Comparison of ENCODE assay signal across 8 cellular contexts in the genomic region with DNA sequence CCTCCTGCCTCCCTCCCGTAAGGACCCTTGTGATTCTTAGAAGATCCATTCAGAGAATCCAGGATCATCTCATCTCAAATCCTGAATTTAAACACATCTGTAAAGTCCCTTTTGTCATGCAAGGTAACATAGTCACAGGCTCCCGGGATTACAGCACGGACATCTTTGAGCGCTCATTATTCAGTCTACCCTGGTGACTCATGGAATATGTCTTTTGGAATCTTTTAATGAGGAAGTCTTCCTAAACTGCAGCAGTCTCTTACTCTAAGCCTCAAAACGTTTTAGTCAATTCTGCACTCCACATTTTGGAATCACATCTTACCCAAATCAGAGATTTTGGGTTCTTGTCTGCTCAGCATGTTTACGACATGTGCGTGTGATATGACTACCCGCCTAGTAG.
DNase-seq lines count a peak whose midpoint lies in the region; ATAC-seq, FAIRE-seq and TF ChIP-seq lines count a peak whose summit lies in the region.
"Not testable (repeated sequence)": the region's sequence is repeated elsewhere in the genome, so short reads cannot be mapped to it uniquely, and the experiment has no call there.

No MANE protein-coding gene starts in this region.

- peak; percentile 4 for FAIRE-seq in endothelial cell of umbilical vein (lab: Jason Lieb, UNC)

- DNase-seq in GM23248 = peak; percentile 16
- peak; percentile 28 for DNase-seq in Karpas-422
- not testable (repeated sequence) for DNase-seq in endothelial cell of umbilical vein (ENCODE audit: low read depth, low spot score); left ventricle myocardium inferior; sciatic nerve (ENCODE audit: low spot score); aorta

- not testable (repeated sequence) for H3K36me3 ChIP-seq in GM23248 (ENCODE audit: low read depth); Karpas-422 (ENCODE audit: insufficient read depth, low read length); endothelial cell of umbilical vein (ENCODE audit: control insufficient read depth in 2 of 2, extremely low read depth in 1 of 2, insufficient read depth in 2 of 2, low read length in 2 of 2); left ventricle myocardium inferior; neutrophil; aorta (ENCODE audit: control insufficient read depth in 1 of 2, insufficient read depth in 2 of 2, low read length in 1 of 2)

- not testable (repeated sequence) for H4K20me1 ChIP-seq in GM23248 (ENCODE audit: insufficient read depth); Karpas-422 (ENCODE audit: insufficient read depth, low read depth, low read length); endothelial cell of umbilical vein (replicated peaks; ENCODE audit: control insufficient read depth, extremely low read depth, insufficient read depth, low read length)

- TF ChIP-seq POLR2A in endothelial cell of umbilical vein (IDR thresholded peaks at IDR 0.05; ENCODE audit: low read depth, low read length) = not testable (repeated sequence)

- not testable (repeated sequence) for H2AFZ ChIP-seq in GM23248; Karpas-422 (ENCODE audit: low read length); endothelial cell of umbilical vein (ENCODE audit: low read depth, low read length)

- H3K27me3 ChIP-seq in GM23248 (replicated peaks; ENCODE audit: insufficient read depth); Karpas-422 (ENCODE audit: low read length); endothelial cell of umbilical vein (ENCODE audit: control insufficient read depth in 2 of 2, insufficient read depth in 2 of 2, low read length in 2 of 2); left ventricle myocardium inferior (ENCODE audit: low read depth); neutrophil; aorta (ENCODE audit: control insufficient read depth in 1 of 2, insufficient read depth in 2 of 2, low read length in 1 of 2): not testable (repeated sequence)

- POLR2A ChIA-PET in endothelial cell of umbilical vein (lab: Charles Lee) = not testable (repeated sequence)

- ATAC-seq in SK-N-SH treated with all-trans-retinoic acid at 6 μM for 48 hours = peak; percentile 14; the same call in 1 of the 3 replicates
- peak; percentile 45 for ATAC-seq in sciatic nerve
- ATAC-seq in aorta (ENCODE audit: low FRiP score) = peak; percentile 58

- not testable (repeated sequence) for H3K9me2 ChIP-seq in GM23248 (ENCODE audit: insufficient read depth); Karpas-422 (replicated peaks; ENCODE audit: insufficient read depth, low read length)

- in situ Hi-C loops in GM23248 (cut with MboI) = not testable (repeated sequence)

- BruUV-seq in endothelial cell of umbilical vein (replicated peaks; lab: Mats Ljungman, UMichigan) = not testable (repeated sequence)

- H3K4me1 ChIP-seq in GM23248 (ENCODE audit: insufficient read depth) (peaks cover 15% of the 10 kb centered on the region), neutrophil (ENCODE audit: control insufficient read depth in 1 of 2, insufficient read depth in 1 of 2, low read depth in 1 of 2, low read length in 1 of 2) (peaks cover 17 to 21% of the 10 kb centered on the region in 2 experiments)
- not testable (repeated sequence) for H3K4me1 ChIP-seq in Karpas-422 (ENCODE audit: low read length); endothelial cell of umbilical vein (ENCODE audit: control insufficient read depth, extremely low read depth, insufficient read depth, low read length); left ventricle myocardium inferior; aorta (ENCODE audit: control insufficient read depth in 1 of 2, insufficient read depth in 2 of 2, low read length in 2 of 2)

- not testable (repeated sequence) for H3F3A ChIP-seq in GM23248 (ENCODE audit: insufficient read depth)

- intact Hi-C loops in endothelial cell of umbilical vein (cut with micrococcal nuclease); left ventricle myocardium inferior (cut with micrococcal nuclease); sciatic nerve (cut with DNase I); aorta (cut with DNase I): not testable (repeated sequence)

- H3K4me2 ChIP-seq in GM23248 (ENCODE audit: unreplicated experiment) = peak overlapping the region; percentile 71
- H3K4me2 ChIP-seq in Karpas-422 (ENCODE audit: low read depth, low read length, poor library complexity, severe bottlenecking); endothelial cell of umbilical vein (ENCODE audit: insufficient read depth, low read length): not testable (repeated sequence)

- H3K9ac ChIP-seq in GM23248 = peak overlapping the region; percentile 56; the same call in 1 of the 2 replicates
- not testable (repeated sequence) for H3K9ac ChIP-seq in Karpas-422 (ENCODE audit: low read length); endothelial cell of umbilical vein (replicated peaks; ENCODE audit: extremely low read depth, insufficient read depth, low read length)

- peak overlapping the region; percentile 35; the same call in 1 of the 2 replicates for H3K27ac ChIP-seq in GM23248
- H3K27ac ChIP-seq in Karpas-422 (ENCODE audit: low read length); endothelial cell of umbilical vein (ENCODE audit: insufficient read depth, low read depth, low read length); aorta (ENCODE audit: low read depth in 1 of 2, low read length in 2 of 2): not testable (repeated sequence)
- H3K27ac ChIP-seq in left ventricle myocardium inferior (replicated peaks) = peak overlapping the region; percentile 27
- H3K27ac ChIP-seq in neutrophil = peak overlapping the region; percentile 20

- dilution Hi-C loops in endothelial cell of umbilical vein (cut with MboI; ENCODE audit: extremely low pct_ligation_motif_present, low sequenced_read_pairs) = not testable (repeated sequence)

- TF ChIP-seq CTCF in endothelial cell of umbilical vein (IDR thresholded peaks at IDR 0.05; ENCODE audit: extremely low read depth in 1 of 2, insufficient read depth in 1 of 2, low read depth in 1 of 2, low read length in 2 of 2); left ventricle myocardium inferior (IDR thresholded peaks at IDR 0.05; ENCODE audit: borderline replicate concordance); neutrophil (IDR thresholded peaks at IDR 0.05): not testable (repeated sequence)

- H3K9me3 ChIP-seq in GM23248 (ENCODE audit: low read depth); Karpas-422 (ENCODE audit: low read length); endothelial cell of umbilical vein (replicated peaks; ENCODE audit: control insufficient read depth, insufficient read depth, low read length); left ventricle myocardium inferior (replicated peaks); neutrophil; aorta (ENCODE audit: control insufficient read depth, low read length): not testable (repeated sequence)

- not testable (repeated sequence) for H3K79me2 ChIP-seq in GM23248 (ENCODE audit: insufficient read depth); Karpas-422 (ENCODE audit: low read length); endothelial cell of umbilical vein (ENCODE audit: control insufficient read depth, insufficient read depth, low read length)

- peak overlapping the region; percentile 46 for H3K4me3 ChIP-seq in GM23248
- H3K4me3 ChIP-seq in Karpas-422 (ENCODE audit: low read length); endothelial cell of umbilical vein (replicated peaks in 1 of 3; ENCODE audit: insufficient read depth in 1 of 3, low read depth in 1 of 3, low read length in 3 of 3); left ventricle myocardium inferior; neutrophil (ENCODE audit: low read depth in 1 of 2, low read length in 1 of 2); aorta (ENCODE audit: low read length in 2 of 2): not testable (repeated sequence)

- CTCF ChIA-PET in endothelial cell of umbilical vein (lab: Charles Lee) = not testable (repeated sequence)

- not testable (repeated sequence) for H3K9me1 ChIP-seq in endothelial cell of umbilical vein (replicated peaks; ENCODE audit: control insufficient read depth, extremely low read depth, insufficient read depth, low read length)

- 14 to 20% methylated on average over 5 to 6 of the region's 8 CpGs for WGBS in GM23248 (ENCODE audit: low coverage in 1 of 2, low lambda C conversion rate in 2 of 2, missing lambda C conversion rate in 2 of 2), 2 experiments
- 30 to 40% methylated on average over 4 to 5 of the region's 8 CpGs for WGBS in aorta, 2 donors
